25 cellular contexts compared by ENCODE assay signal in genomic region chr7:12893292-12893691, GRCh38.
DNase-seq lines count a peak whose midpoint lies in the region; FAIRE-seq and TF ChIP-seq lines count a peak whose summit lies in the region.
"Had no signal": no experiment of that assay in that cellular context is flagged by ENCODE, and none has a peak within 500 bp of the region (broad histone marks: within the 10 kb centered on the region; RNA-seq: fewer than 3 reads in every experiment).

No MANE protein-coding gene starts in this region.

- no peaks in the 10 kb centered on the region for H3K27me3 ChIP-seq in bronchial epithelial cell (ENCODE audit: control insufficient read depth, insufficient read depth, low read length)
- H3K27me3 ChIP-seq: SJCRH30 had no signal

- TF ChIP-seq CTCF in bronchial epithelial cell (IDR thresholded peaks at IDR 0.05; ENCODE audit: insufficient read depth, low read length, severe bottlenecking) (no peak), fibroblast of the aortic adventitia (IDR thresholded peaks at IDR 0.05; ENCODE audit: insufficient read depth, low read length) (no peak), Calu3 (IDR thresholded peaks at IDR 0.05; ENCODE audit: unreplicated experiment) (no peak), GM10248 (IDR thresholded peaks at IDR 0.05; ENCODE audit: control extremely low read depth, extremely low read depth, low read depth, missing control alignments) (no peak)

- H3K4me3 ChIP-seq in bronchial epithelial cell (ENCODE audit: low read depth, low read length) (no peak overlapping the region), fibroblast of the aortic adventitia (ENCODE audit: low read depth, low read length) (no peak overlapping the region)
- H3K4me3 ChIP-seq: GM12878, GM23338, SJCRH30 had no signal

- intact Hi-C loops in Calu3 (cut with micrococcal nuclease; ENCODE audit: unreplicated experiment): no loop called here

- H3K36me3 Mint-ChIP-seq in Calu3 (ENCODE audit: insufficient read depth, unreplicated experiment): no peaks in the 10 kb centered on the region
- H3K36me3 Mint-ChIP-seq: CD8-positive, alpha-beta T cell had no signal

- H3K4me3 Mint-ChIP-seq in Calu3 (ENCODE audit: low read depth, unreplicated experiment): no peak overlapping the region
- H3K4me3 Mint-ChIP-seq: B cell; CD8-positive, alpha-beta T cell; GM23338; H9 had no signal

- CTCF ChIA-PET in Calu3 (lab: Charles Lee) (no interaction called here), GM10248 (lab: Yijun Ruan, JAX) (no interaction called here)

- peak; percentile 37 for DNase-seq in AG08395 (ENCODE audit: low spot score)
- peak; percentile 51 for DNase-seq in GM03348 (ENCODE audit: low spot score)
- DNase-seq in bronchial epithelial cell (ENCODE audit: low read depth): peak; percentile 41
- peak; percentile 15 for DNase-seq in fibroblast of the aortic adventitia (ENCODE audit: low read depth)
- DNase-seq in NCI-H345 treated with DMSO at 0.1 percent for 48 hours (lab: John Stamatoyannopoulos, UW; ENCODE audit: unreplicated experiment): no peak
- DNase-seq in Calu3: no peak
- DNase-seq in GM10248 (ENCODE audit: extremely low spot score): no peak
- DNase-seq: CD8-positive, alpha-beta T cell; DMS 273 treated with DMSO at 0.1 percent for 48 hours; DMS79; H9; KBM-7; MM.1S; NCI-H1694; NCI-H2029 treated with DMSO at 0.1 percent for 48 hours; NCI-H446 treated with DMSO at 0.1 percent for 48 hours; NCI-H526; NCI-H82; NK-92 treated with Interleukin-12 subunit alpha and Interleukin-12 subunit beta, amount 100 ng/mL, for 24 hours; PC-3; SJCRH30 had no signal

- H3K4me1 Mint-ChIP-seq in Calu3 (ENCODE audit: low read depth, unreplicated experiment): peaks cover 6% of the 10 kb centered on the region
- H3K4me1 Mint-ChIP-seq: B cell had no signal

- H3K9me3 Mint-ChIP-seq in Calu3 (ENCODE audit: low read depth, unreplicated experiment): no peaks in the 10 kb centered on the region
- H3K9me3 Mint-ChIP-seq: CD8-positive, alpha-beta T cell; GM23338 had no signal

- H3K27ac Mint-ChIP-seq in Calu3 (ENCODE audit: unreplicated experiment): no peak overlapping the region
- H3K27ac Mint-ChIP-seq: B cell; CD8-positive, alpha-beta T cell; GM23338; H9 had no signal

- no TSS peak for BruUV-seq in Calu3 (replicated peaks; lab: Mats Ljungman, UMichigan)

- no peaks in the 10 kb centered on the region for H3K27me3 Mint-ChIP-seq in Calu3 (ENCODE audit: unreplicated experiment)
- H3K27me3 Mint-ChIP-seq: B cell had no signal

- no peaks in the 10 kb centered on the region for H3K36me3 ChIP-seq in bronchial epithelial cell (ENCODE audit: control insufficient read depth, insufficient read depth, low read length)
- H3K36me3 ChIP-seq: SJCRH30 had no signal

- POLR2A ChIA-PET in GM10248 (lab: Yijun Ruan, JAX): no interaction called here

- no peak for FAIRE-seq in bronchial epithelial cell (lab: Jason Lieb, UNC)
- FAIRE-seq: A204.1, GM12878 had no signal

Comparison
In these comparisons a context has a peak if more than half of its experiments do, and no peak if none do; other contexts are left out.
1. DNase-seq: peak in AG08395 (single experiment), GM03348 (single experiment), bronchial epithelial cell (single experiment) and fibroblast of the aortic adventitia (single experiment); none in NCI-H345 treated with DMSO at 0.1 percent for 48 hours (single experiment), Calu3 (single experiment) and GM10248 (single experiment).